8 cellular contexts compared by ENCODE assay signal in genomic region chr12:105279460-105280056, GRCh38. TPM values are rescaled to one million over a fixed set of nuclear protein-coding genes. Genes with fewer than 3 reads are reported as not detected.
DNase-seq lines count a peak whose midpoint lies in the region; ATAC-seq and TF ChIP-seq lines count a peak whose summit lies in the region.

No MANE protein-coding gene starts in this region.

- H3K9me3 ChIP-seq in body of pancreas, result no peaks in the 10 kb centered on the region

- peak; percentile 34 for DNase-seq in AG20443 (ENCODE audit: low spot score)
- peak; percentile 58 for DNase-seq in SK-MEL-5 (ENCODE audit: low read depth, low spot score)
- peak in 3 of 4 donors; percentile 29 to 43 (median 38) for DNase-seq in body of pancreas
- DNase-seq in left lobe of liver (ENCODE audit: low spot score), result peak; percentile 53
- DNase-seq in stimulated activated CD8-positive, alpha-beta memory T cell treated with anti-CD3 and anti-CD28 coated beads, Interleukin-4, amount 100 ng/mL, for 4 hours (ENCODE audit: low read depth in 2 of 2, low spot score in 1 of 2), result peak; percentile 1 to 3
- no peak for DNase-seq in NCI-H2029 treated with DMSO at 0.1 percent for 48 hours (lab: John Stamatoyannopoulos, UW)
- no peak for DNase-seq in H4 (ENCODE audit: low spot score)

- no peaks in the 10 kb centered on the region for H3K27me3 ChIP-seq in body of pancreas

- intact Hi-C loops in body of pancreas (cut with DNase I), result no loop called here

- no peak overlapping the region for H3K27ac ChIP-seq in body of pancreas

- in situ Hi-C loops in SK-MEL-5 (cut with HindIII; ENCODE audit: low pct_unique_long_range_greater_than_20kb, low sequenced_read_pairs), result no loop called here

- no peak for TF ChIP-seq POLR2A in body of pancreas (IDR thresholded peaks at IDR 0.05)

- TF ChIP-seq CTCF in body of pancreas (IDR thresholded peaks at IDR 0.05), result peak; percentile 14 to 59 (median 45)

- no peaks in the 10 kb centered on the region for H3K36me3 ChIP-seq in body of pancreas (replicated peaks in 1 of 2; ENCODE audit: insufficient read depth in 1 of 2, low read depth in 2 of 2)

- peak; percentile 65 for ATAC-seq in GM21619 (IDR thresholded peaks at IDR 0.05; ENCODE audit: unreplicated experiment)
- ATAC-seq in body of pancreas, result peak; percentile 45
- peak; percentile 96 for ATAC-seq in left lobe of liver

- H3K4me1 ChIP-seq in body of pancreas, result peaks cover 29% of the 10 kb centered on the region

- H3K4me3 ChIP-seq in body of pancreas, result no peak overlapping the region

- 77% methylated on average over 6 of the region's 6 CpGs for WGBS in body of pancreas, 2 donors

RNA-seq across cellular contexts. Expression of gene APPL2, which starts 43.6 kb away (rescaled TPM):
- total RNA-seq in SK-MEL-5 (2014; rRNA removed; shearing (Covaris generic)), result 34.4 and 37.3 TPM in 2 replicates
- polyA plus RNA-seq in SK-MEL-5 (2015; cell fraction: cytosol; rRNA removed), result 27.0 and 34.5 TPM in 2 replicates
- polyA plus RNA-seq in SK-MEL-5 (2015; cell fraction: nucleus; rRNA removed), result 77.2 and 83.0 TPM in 2 replicates
- 10 to 100 TPM; 32.4 to 32.6 TPM for total RNA-seq in body of pancreas
- 12.3 TPM for total RNA-seq in left lobe of liver
- 12.0 and 12.3 TPM in 2 replicates for total RNA-seq in H4 (2014; rRNA removed; shearing (Covaris generic))

RNA-seq across cellular contexts. Expression of gene C12orf75, which starts 50.9 kb away (rescaled TPM):
- 2.1 and 4.2 TPM in 2 replicates for total RNA-seq in SK-MEL-5 (2014; rRNA removed; shearing (Covaris generic))
- polyA plus RNA-seq in SK-MEL-5 (2015; cell fraction: cytosol; rRNA removed), result 1.5 and 2.1 TPM in 2 replicates
- polyA plus RNA-seq in SK-MEL-5 (2015; cell fraction: nucleus; rRNA removed), result not detected in 2 replicates
- total RNA-seq in body of pancreas, result 10 to 100 TPM; 39.2 to 57.6 TPM
- 1.4 TPM for total RNA-seq in left lobe of liver
- total RNA-seq in H4 (2014; rRNA removed; shearing (Covaris generic)), result 49.7 and 53.1 TPM in 2 replicates

Comparison
In these comparisons a context has a peak if more than half of its experiments do, and no peak if none do; other contexts are left out.
1. DNase-seq: peak in AG20443 (single experiment), SK-MEL-5 (single experiment), body of pancreas (3 of 4), left lobe of liver (single experiment) and stimulated activated CD8-positive, alpha-beta memory T cell treated with anti-CD3 and anti-CD28 coated beads, Interleukin-4, amount 100 ng/mL, for 4 hours (2 of 2); none in NCI-H2029 treated with DMSO at 0.1 percent for 48 hours (single experiment) and H4 (single experiment).
2. ATAC-seq: peak in every context shown above with its lines; median percentile 96 in left lobe of liver; 65 in GM21619; 45 in body of pancreas.